Comparison of ENCODE assay signal across 1 cellular context in genomic region chr1:234327577-234328164, GRCh38.
TF ChIP-seq lines count a peak whose summit lies in the region.

No MANE protein-coding gene starts in this region.

TF ChIP-seq in HepG2, 621 proteins besides CTCF, POLR2A, EP300 and RAD21 (continued from another document and continues in another):
- TF ChIP-seq ZNF331 (CRISPR knock-in tag; IDR thresholded peaks at IDR 0.05) (peak; percentile 67), GLI4 (CRISPR knock-in tag; IDR thresholded peaks at IDR 0.05; ENCODE audit: borderline replicate concordance) (no peak), ZNF558 (CRISPR knock-in tag; IDR thresholded peaks at IDR 0.05; ENCODE audit: borderline replicate concordance) (no peak), ZNF883 (CRISPR knock-in tag; IDR thresholded peaks at IDR 0.05; ENCODE audit: not compliant biosample characterization) (peak; percentile 35), ZNF672 (CRISPR knock-in tag; IDR thresholded peaks at IDR 0.05) (no peak), ZBTB25 (CRISPR knock-in tag; IDR thresholded peaks at IDR 0.05) (peak; percentile 50; the same call in 1 of the 2 replicates), ZNF512 (CRISPR knock-in tag; IDR thresholded peaks at IDR 0.05) (no peak), ZNF230 (CRISPR knock-in tag; IDR thresholded peaks at IDR 0.05) (0 out of 2 replicates have a peak, but pooled peaks have one; percentile 61), RBAK (CRISPR knock-in tag; IDR thresholded peaks at IDR 0.05) (no peak), ZNF777 (CRISPR knock-in tag; IDR thresholded peaks at IDR 0.05) (no peak), ZNF704 (CRISPR knock-in tag; IDR thresholded peaks at IDR 0.05; ENCODE audit: borderline replicate concordance) (no peak), DDIT3 (CRISPR knock-in tag; IDR thresholded peaks at IDR 0.05) (no peak), TBX3 (IDR thresholded peaks at IDR 0.05; ENCODE audit: borderline replicate concordance) (no peak), CENPX (CRISPR knock-in tag; IDR thresholded peaks at IDR 0.05) (no peak), ZNF260 (CRISPR knock-in tag; IDR thresholded peaks at IDR 0.05; ENCODE audit: borderline replicate concordance, low read depth) (no peak), SOX5 (CRISPR knock-in tag; IDR thresholded peaks at IDR 0.05; ENCODE audit: borderline replicate concordance) (peak; percentile 78), MAFK (conservative IDR thresholded peaks at IDR 0.05 in 1 of 2, IDR thresholded peaks at IDR 0.05 in 1 of 2; ENCODE audit: low read length in 2 of 2) (no peak), ZNF549 (CRISPR knock-in tag; IDR thresholded peaks at IDR 0.05) (peak; percentile 72; the same call in 1 of the 2 replicates), ZNF224 (CRISPR knock-in tag; IDR thresholded peaks at IDR 0.05) (0 out of 2 replicates have a peak, but pooled peaks have one; percentile 27), MZF1 (CRISPR knock-in tag; IDR thresholded peaks at IDR 0.05; ENCODE audit: borderline replicate concordance) (no peak), ZNF747 (CRISPR knock-in tag; IDR thresholded peaks at IDR 0.05; ENCODE audit: borderline replicate concordance) (no peak), ZFP36L2 (CRISPR knock-in tag; IDR thresholded peaks at IDR 0.05) (no peak), MBD4 (IDR thresholded peaks at IDR 0.05; ENCODE audit: borderline replicate concordance, low read length) (no peak), ZNF138 (CRISPR knock-in tag; IDR thresholded peaks at IDR 0.05; ENCODE audit: low read depth) (no peak), ELF3 (CRISPR knock-in tag; IDR thresholded peaks at IDR 0.05) (0 out of 2 replicates have a peak, but pooled peaks have one; percentile 15), ZNF713 (CRISPR knock-in tag; IDR thresholded peaks at IDR 0.05) (no peak), CHCHD3 (CRISPR knock-in tag; IDR thresholded peaks at IDR 0.05) (no peak), ZNF709 (CRISPR knock-in tag; IDR thresholded peaks at IDR 0.05) (peak; percentile 78; the same call in 1 of the 2 replicates), MAX (IDR thresholded peaks at IDR 0.05) (peak; percentile 93), FOXP1 (IDR thresholded peaks at IDR 0.05) (no peak), FOXP1 (CRISPR knock-in tag; IDR thresholded peaks at IDR 0.05) (peak; percentile 77), ZFP36L1 (CRISPR knock-in tag; IDR thresholded peaks at IDR 0.05) (peak; percentile 38; the same call in 1 of the 2 replicates), PCBP2 (optimal IDR thresholded peaks at IDR 0.05; ENCODE audit: low read depth, low read length, poor library complexity, severe bottlenecking) (no peak), ZFX (CRISPR knock-in tag; IDR thresholded peaks at IDR 0.05; ENCODE audit: low read depth) (peak; percentile 75), TEF (CRISPR knock-in tag; IDR thresholded peaks at IDR 0.05) (0 out of 2 replicates have a peak, but pooled peaks have one; percentile 58), ZBTB14 (CRISPR knock-in tag; IDR thresholded peaks at IDR 0.05) (no peak), THYN1 (CRISPR knock-in tag; IDR thresholded peaks at IDR 0.05; ENCODE audit: borderline replicate concordance, low read depth) (no peak), ZNF12 (CRISPR knock-in tag; IDR thresholded peaks at IDR 0.05) (no peak), FUBP1 (CRISPR knock-in tag; IDR thresholded peaks at IDR 0.05; ENCODE audit: borderline replicate concordance) (no peak), REST (IDR thresholded peaks at IDR 0.05; ENCODE audit: borderline replicate concordance in 1 of 2, low read depth in 1 of 2, low read length in 2 of 2) (peak; percentile 40 to 92), DZIP1 (CRISPR knock-in tag; IDR thresholded peaks at IDR 0.05) (0 out of 2 replicates have a peak, but pooled peaks have one; percentile 51), RXRB (CRISPR knock-in tag; IDR thresholded peaks at IDR 0.05; ENCODE audit: borderline replicate concordance) (peak; percentile 57; the same call in 1 of the 2 replicates), BRCA1 (CRISPR knock-in tag; IDR thresholded peaks at IDR 0.05) (no peak; the same call in 1 of the 2 replicates), ZNF7 (CRISPR knock-in tag; IDR thresholded peaks at IDR 0.05) (no peak), PREB (CRISPR knock-in tag; IDR thresholded peaks at IDR 0.05) (no peak), RBM39 (IDR thresholded peaks at IDR 0.05; ENCODE audit: low read depth, low read length, poor library complexity, severe bottlenecking) (no peak), TARDBP (CRISPR knock-in tag; IDR thresholded peaks at IDR 0.05) (peak; percentile 86), ZNF678 (CRISPR knock-in tag; IDR thresholded peaks at IDR 0.05) (no peak), HHEX (CRISPR knock-in tag; IDR thresholded peaks at IDR 0.05) (no peak), ZC3H4 (CRISPR knock-in tag; IDR thresholded peaks at IDR 0.05; ENCODE audit: borderline replicate concordance) (no peak), ZNF446 (CRISPR knock-in tag; IDR thresholded peaks at IDR 0.05) (no peak)
